24 cellular contexts compared by ENCODE assay signal in the genomic region with DNA sequence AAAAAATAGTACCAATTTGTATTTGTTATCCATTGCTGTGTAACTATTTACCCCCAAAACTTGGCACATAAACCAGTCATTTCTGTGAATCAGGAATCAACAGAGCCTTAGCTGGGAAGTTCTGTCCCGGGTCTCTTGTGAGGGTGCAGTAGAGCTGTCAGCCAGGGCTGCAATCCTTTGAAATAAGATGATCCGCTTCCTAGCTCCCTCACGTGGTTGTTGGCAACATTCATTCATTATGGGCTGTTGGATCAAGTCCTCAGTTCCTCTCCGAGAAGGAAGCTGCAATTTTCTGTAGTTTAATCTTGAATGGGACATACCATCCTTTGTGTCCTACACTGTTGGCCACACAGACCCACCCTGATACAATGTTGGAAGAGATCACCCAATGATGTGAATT.
"Had no signal": no experiment of that assay in that cellular context is flagged by ENCODE, and none has a peak within 500 bp of the region (broad histone marks: within the 10 kb centered on the region; RNA-seq: fewer than 3 reads in every experiment).

No MANE protein-coding gene starts in this region.

- H3K9me3 Mint-ChIP-seq: stimulated activated naive B cell treated with anti-CD40 and anti-IgM and Interleukin-4, amounts not matched to agents 10 μg/mL and 1 μg/mL and 100 μg/mL, for 72 hours; stimulated activated naive CD8-positive, alpha-beta T cell treated with anti-CD3 and anti-CD28 coated beads, Interleukin-15, amount 100 ng/mL, for 72 hours had no signal

- H3K4me3 Mint-ChIP-seq: memory B cell; nephron; stimulated activated naive B cell treated with anti-CD40 and anti-IgM and Interleukin-4, amounts not matched to agents 10 μg/mL and 1 μg/mL and 100 μg/mL, for 72 hours; stimulated activated naive CD8-positive, alpha-beta T cell treated with anti-CD3 and anti-CD28 coated beads, Interleukin-15, amount 100 ng/mL, for 72 hours had no signal

- H3K36me3 ChIP-seq: heart right ventricle, left ventricle myocardium inferior, lower lobe of right lung, right atrium auricular region, sigmoid colon, tibial nerve, upper lobe of right lung, vagina had no signal

- H3K27me3 Mint-ChIP-seq: memory B cell; stimulated activated naive CD8-positive, alpha-beta T cell treated with anti-CD3 and anti-CD28 coated beads, Interleukin-15, amount 100 ng/mL, for 72 hours had no signal

- H3K27ac Mint-ChIP-seq: memory B cell; nephron; stimulated activated naive B cell treated with anti-CD40 and anti-IgM and Interleukin-4, amounts not matched to agents 10 μg/mL and 1 μg/mL and 100 μg/mL, for 72 hours; stimulated activated naive CD8-positive, alpha-beta T cell treated with anti-CD3 and anti-CD28 coated beads, Interleukin-15, amount 100 ng/mL, for 72 hours had no signal

- H3K4me3 ChIP-seq: dorsolateral prefrontal cortex, heart right ventricle, left ventricle myocardium inferior, lower lobe of right lung, right atrium auricular region, sigmoid colon, skin epidermis, testis, tibial nerve, upper lobe of right lung, vagina had no signal

- DNase-seq: cortex of kidney; dorsolateral prefrontal cortex; effector CD8-positive, alpha-beta T cell; heart right ventricle; hypothalamus; kidney; left cardiac atrium; left ventricle myocardium inferior; lower lobe of right lung; midbrain; sigmoid colon; stimulated activated CD4-positive, alpha-beta T cell treated with anti-CD3 and anti-CD28 coated beads, Interleukin-2, amount 100 ng/mL, for 24 hours; stimulated activated CD4-positive, alpha-beta T cell treated with anti-CD3 and anti-CD28 coated beads, Interleukin-4, amount 100 ng/mL, for 4 hours; stimulated activated naive B cell treated with anti-CD40 and anti-IgM and Interleukin-4, amounts not matched to agents 10 μg/mL and 1 μg/mL and 100 μg/mL, for 72 hours; stimulated activated naive CD8-positive, alpha-beta T cell treated with anti-CD3 and anti-CD28 coated beads, Interleukin-15, amount 100 ng/mL, for 72 hours; testis; upper lobe of right lung had no signal

- H3K27me3 ChIP-seq: heart right ventricle, right atrium auricular region, sigmoid colon, testis, tibial nerve, upper lobe of right lung, vagina had no signal

- H3K36me3 Mint-ChIP-seq: memory B cell; stimulated activated naive B cell treated with anti-CD40 and anti-IgM and Interleukin-4, amounts not matched to agents 10 μg/mL and 1 μg/mL and 100 μg/mL, for 72 hours had no signal

- H3K4me1 Mint-ChIP-seq: memory B cell; nephron; stimulated activated naive B cell treated with anti-CD40 and anti-IgM and Interleukin-4, amounts not matched to agents 10 μg/mL and 1 μg/mL and 100 μg/mL, for 72 hours; stimulated activated naive CD8-positive, alpha-beta T cell treated with anti-CD3 and anti-CD28 coated beads, Interleukin-15, amount 100 ng/mL, for 72 hours had no signal

- ATAC-seq: esophagus mucosa; heart right ventricle; left cardiac atrium; lower lobe of right lung; stimulated activated naive B cell treated with anti-CD40 and anti-IgM and Interleukin-4, amounts not matched to agents 10 μg/mL and 1 μg/mL and 100 μg/mL, for 72 hours; stimulated activated naive CD8-positive, alpha-beta T cell treated with anti-CD3 and anti-CD28 coated beads, Interleukin-15, amount 100 ng/mL, for 72 hours; upper lobe of right lung had no signal
